Comparison of ENCODE assay signal across 8 cellular contexts in genomic region chr2:101341901-101342624, GRCh38. TPM values are rescaled to one million over a fixed set of nuclear protein-coding genes. Genes with fewer than 3 reads are reported as not detected.
DNase-seq lines count a peak whose midpoint lies in the region; ATAC-seq and TF ChIP-seq lines count a peak whose summit lies in the region.

No MANE protein-coding gene starts in this region.

- H3K27ac Mint-ChIP-seq in activated T-helper 1 cell treated with anti-CD3 and anti-CD28 coated beads, Interleukin-12 subunit alpha, Interleukin-12 subunit beta, Interleukin-2, Interleukin-4 antibody, amounts not matched to agents 30 ng/mL and 10 ng/mL and 1 ng/mL, durations not matched to agents 14 hours and 24 hours and 36 hours, result no peak overlapping the region
- peak overlapping the region; percentile 80 for H3K27ac Mint-ChIP-seq in neural progenitor cell

- no peak overlapping the region for H3K27ac ChIP-seq in neural progenitor cell

- H3K36me3 Mint-ChIP-seq in activated T-helper 1 cell treated with anti-CD3 and anti-CD28 coated beads, Interleukin-12 subunit alpha, Interleukin-12 subunit beta, Interleukin-2, Interleukin-4 antibody, amounts not matched to agents 30 ng/mL and 10 ng/mL and 1 ng/mL, durations not matched to agents 14 hours and 24 hours and 36 hours (ENCODE audit: low read depth), result no peaks in the 10 kb centered on the region
- no peaks in the 10 kb centered on the region for H3K36me3 Mint-ChIP-seq in neural progenitor cell

- intact Hi-C loops in activated T-helper 1 cell treated with anti-CD3 and anti-CD28 coated beads, Interleukin-12 subunit alpha, Interleukin-12 subunit beta, Interleukin-2, Interleukin-4 antibody, amounts not matched to agents 30 ng/mL and 10 ng/mL and 1 ng/mL, durations not matched to agents 14 hours and 24 hours and 36 hours (cut with micrococcal nuclease), result loop anchor here (1.0 to 10.0 kb wide), 4 partner anchors 34 to 653 kb away; partner anchors contain the start of genes CREG2, IL1R2 and RNF149

- H2AFZ ChIP-seq in neural progenitor cell (replicated peaks), result no peak overlapping the region

- peaks cover 33% of the 10 kb centered on the region for H3K4me1 Mint-ChIP-seq in activated T-helper 1 cell treated with anti-CD3 and anti-CD28 coated beads, Interleukin-12 subunit alpha, Interleukin-12 subunit beta, Interleukin-2, Interleukin-4 antibody, amounts not matched to agents 30 ng/mL and 10 ng/mL and 1 ng/mL, durations not matched to agents 14 hours and 24 hours and 36 hours (ENCODE audit: low read depth)
- peaks cover 9% of the 10 kb centered on the region for H3K4me1 Mint-ChIP-seq in neural progenitor cell

- no peaks in the 10 kb centered on the region for H4K20me1 ChIP-seq in neural progenitor cell (ENCODE audit: low read depth)

- no peak for ATAC-seq in HG03108 (IDR thresholded peaks at IDR 0.05; ENCODE audit: unreplicated experiment)

- H3F3A ChIP-seq in neural progenitor cell (ENCODE audit: low read depth), result no peaks in the 10 kb centered on the region

- TF ChIP-seq CTCF in fibroblast of the aortic adventitia (IDR thresholded peaks at IDR 0.05; ENCODE audit: insufficient read depth, low read length) (peak; percentile 86), neural progenitor cell (IDR thresholded peaks at IDR 0.05) (peak; percentile 83)

- in situ Hi-C loops in Caki2 (cut with HindIII; ENCODE audit: low pct_unique_long_range_greater_than_20kb, low sequenced_read_pairs), result no loop called here
- in situ Hi-C loops in KBM-7 (cut with MboI; ENCODE audit: low pct_unique_long_range_greater_than_20kb, low sequenced_read_pairs), result no loop called here

- H3K27me3 ChIP-seq in neural progenitor cell, result no peaks in the 10 kb centered on the region

- H3K4me2 ChIP-seq in neural progenitor cell, result no peak overlapping the region

- H3K79me2 ChIP-seq in neural progenitor cell (ENCODE audit: low read depth), result no peaks in the 10 kb centered on the region

- H3K9ac ChIP-seq in neural progenitor cell, result no peak overlapping the region

- H3K4me1 ChIP-seq in neural progenitor cell, result peaks cover 12% of the 10 kb centered on the region

- peak; percentile 66 for DNase-seq in Caki2 (ENCODE audit: low read depth)
- peak; percentile 83 for DNase-seq in KBM-7
- DNase-seq in RKO (ENCODE audit: low spot score), result peak; percentile 57
- peak; percentile 46 for DNase-seq in activated T-helper 1 cell treated with anti-CD3 and anti-CD28 coated beads, Interleukin-12 subunit alpha, Interleukin-12 subunit beta, Interleukin-2, Interleukin-4 antibody, amounts not matched to agents 30 ng/mL and 10 ng/mL and 1 ng/mL, durations not matched to agents 14 hours and 24 hours and 36 hours (ENCODE audit: low spot score)
- peak; percentile 82 for DNase-seq in fibroblast of the aortic adventitia (ENCODE audit: low read depth)
- peak; percentile 82 for DNase-seq in neural progenitor cell (ENCODE audit: low spot score)
- DNase-seq in superior temporal gyrus (ENCODE audit: extremely low spot score), result peak; percentile 94

- H3K4me3 ChIP-seq in fibroblast of the aortic adventitia (ENCODE audit: low read depth, low read length) (peak overlapping the region; percentile 32), neural progenitor cell (no peak overlapping the region)

- H3K4me3 Mint-ChIP-seq in activated T-helper 1 cell treated with anti-CD3 and anti-CD28 coated beads, Interleukin-12 subunit alpha, Interleukin-12 subunit beta, Interleukin-2, Interleukin-4 antibody, amounts not matched to agents 30 ng/mL and 10 ng/mL and 1 ng/mL, durations not matched to agents 14 hours and 24 hours and 36 hours, result no peak overlapping the region
- H3K4me3 Mint-ChIP-seq in neural progenitor cell, result no peak overlapping the region

- no peaks in the 10 kb centered on the region for H3K9me3 ChIP-seq in neural progenitor cell (ENCODE audit: low read depth)

- peaks cover 18% of the 10 kb centered on the region for H3K27me3 Mint-ChIP-seq in activated T-helper 1 cell treated with anti-CD3 and anti-CD28 coated beads, Interleukin-12 subunit alpha, Interleukin-12 subunit beta, Interleukin-2, Interleukin-4 antibody, amounts not matched to agents 30 ng/mL and 10 ng/mL and 1 ng/mL, durations not matched to agents 14 hours and 24 hours and 36 hours (ENCODE audit: insufficient read depth)
- H3K27me3 Mint-ChIP-seq in neural progenitor cell (ENCODE audit: insufficient read depth, low read depth), result peaks cover 11% of the 10 kb centered on the region

- H3K36me3 ChIP-seq in neural progenitor cell, result no peaks in the 10 kb centered on the region

- H3K9me3 Mint-ChIP-seq in activated T-helper 1 cell treated with anti-CD3 and anti-CD28 coated beads, Interleukin-12 subunit alpha, Interleukin-12 subunit beta, Interleukin-2, Interleukin-4 antibody, amounts not matched to agents 30 ng/mL and 10 ng/mL and 1 ng/mL, durations not matched to agents 14 hours and 24 hours and 36 hours, result no peaks in the 10 kb centered on the region
- H3K9me3 Mint-ChIP-seq in neural progenitor cell, result peaks cover under 1% of the 10 kb centered on the region

RNA-seq across cellular contexts. Expression of gene RNF149, which starts 33.6 kb away (rescaled TPM):
- 37.5 and 45.0 TPM in 2 replicates for total RNA-seq in Caki2 (2014; rRNA removed; shearing (Covaris generic); ENCODE audit: low replicate concordance)
- 54.8 and 55.9 TPM in 2 replicates for total RNA-seq in activated T-helper 1 cell treated with anti-CD3 and anti-CD28 coated beads, Interleukin-12 subunit alpha, Interleukin-12 subunit beta, Interleukin-2, Interleukin-4 antibody, amounts not matched to agents 30 ng/mL and 10 ng/mL and 1 ng/mL, durations not matched to agents 14 hours and 24 hours and 36 hours
- total RNA-seq in fibroblast of the aortic adventitia (ENCODE audit: low replicate concordance) (46.4 and 50.7 TPM in 2 replicates), neural progenitor cell (ENCODE audit: low replicate concordance) (28.1 and 35.0 TPM in 2 replicates)

RNA-seq across cellular contexts. Expression of gene CREG2, which starts 45.2 kb away (rescaled TPM):
- 3.7 and 5.2 TPM in 2 replicates for total RNA-seq in Caki2 (2014; rRNA removed; shearing (Covaris generic); ENCODE audit: low replicate concordance)
- total RNA-seq in activated T-helper 1 cell treated with anti-CD3 and anti-CD28 coated beads, Interleukin-12 subunit alpha, Interleukin-12 subunit beta, Interleukin-2, Interleukin-4 antibody, amounts not matched to agents 30 ng/mL and 10 ng/mL and 1 ng/mL, durations not matched to agents 14 hours and 24 hours and 36 hours, result not detected in 2 replicates
- total RNA-seq in fibroblast of the aortic adventitia (ENCODE audit: low replicate concordance), result 0.25 and 1.5 TPM in 2 replicates
- 0.28 TPM in 1 of 2 replicates, not detected in the other for total RNA-seq in neural progenitor cell (ENCODE audit: low replicate concordance)
